1 cellular context compared by ENCODE assay signal in the genomic region with DNA sequence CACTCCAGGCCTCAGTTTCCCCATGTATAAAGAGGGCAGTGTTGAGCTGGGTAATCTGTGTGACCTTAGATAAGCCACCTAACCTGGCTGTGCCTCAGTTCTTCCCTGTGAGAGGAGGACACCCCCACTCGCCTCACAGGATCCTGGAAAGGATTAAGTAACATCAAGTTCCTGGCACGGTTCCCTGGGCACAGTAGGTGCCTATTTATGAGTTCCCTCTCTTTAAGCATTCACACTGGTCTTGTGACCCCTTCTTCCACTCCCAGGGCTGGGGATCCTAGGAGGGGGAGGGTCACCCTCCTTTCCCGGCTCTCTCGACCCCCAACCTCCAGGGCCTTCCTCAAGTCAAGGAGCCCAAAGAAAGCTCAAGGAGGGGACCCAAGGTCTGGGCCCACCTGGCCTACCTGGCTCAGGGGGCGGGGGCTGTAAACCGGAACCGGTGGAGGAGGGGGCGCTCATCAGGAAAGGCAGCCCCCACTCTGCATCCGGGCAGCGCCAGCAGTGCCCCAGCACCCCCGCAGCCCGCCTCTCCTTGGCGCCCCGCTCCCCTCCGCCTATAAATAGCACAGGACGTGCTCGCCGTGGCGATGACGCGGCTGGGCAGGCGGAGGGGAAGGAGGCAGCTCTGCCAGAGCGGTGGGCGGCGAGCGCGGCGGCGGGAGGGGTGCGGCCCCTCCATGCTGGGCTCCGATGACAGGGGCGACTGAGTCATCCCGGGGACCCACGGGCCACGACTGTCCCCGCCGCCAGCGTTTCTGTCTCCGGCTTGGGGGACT.
TF ChIP-seq lines count a peak whose summit lies in the region.

No MANE protein-coding gene starts in this region.

TF ChIP-seq in HEK293, 187 proteins besides CTCF, POLR2A, EP300 and RAD21 (continued from another document):
- TF ChIP-seq ZEB2 (tag by site-specific recombination; IDR thresholded peaks at IDR 0.05) (peak; percentile 62; the same call in 1 of the 2 replicates), IKZF3 (tag by site-specific recombination; IDR thresholded peaks at IDR 0.05) (peak; percentile 53; the same call in 1 of the 2 replicates), ZNF114 (tag by site-specific recombination; IDR thresholded peaks at IDR 0.05) (no peak), KLF8 (tag by site-specific recombination; IDR thresholded peaks at IDR 0.05) (peak; percentile 28; the same call in 1 of the 2 replicates), ZNF157 (tag by site-specific recombination; IDR thresholded peaks at IDR 0.05) (no peak), ZBTB8A (tag by site-specific recombination; IDR thresholded peaks at IDR 0.05) (peak; percentile 33), ZNF610 (tag by site-specific recombination; IDR thresholded peaks at IDR 0.05; ENCODE audit: borderline replicate concordance) (no peak), ZNF211 (tag by site-specific recombination; IDR thresholded peaks at IDR 0.05; ENCODE audit: low read depth) (no peak), ZNF184 (tag by site-specific recombination; IDR thresholded peaks at IDR 0.05) (no peak), ZNF792 (tag by site-specific recombination; IDR thresholded peaks at IDR 0.05) (no peak), HOXA7 (CRISPR knock-in tag; IDR thresholded peaks at IDR 0.05; ENCODE audit: borderline replicate concordance) (no peak), ZNF76 (tag by site-specific recombination; IDR thresholded peaks at IDR 0.05; ENCODE audit: borderline replicate concordance, low read depth) (no peak), ZXDB (tag by site-specific recombination; IDR thresholded peaks at IDR 0.05) (no peak), ZNF660 (tag by site-specific recombination; IDR thresholded peaks at IDR 0.05) (no peak), ZSCAN18 (tag by site-specific recombination; IDR thresholded peaks at IDR 0.05) (no peak), ZBTB10 (tag by site-specific recombination; IDR thresholded peaks at IDR 0.05) (peak; percentile 76), MZF1 (tag by site-specific recombination; IDR thresholded peaks at IDR 0.05; ENCODE audit: borderline replicate concordance) (no peak), ZNF654 (tag by site-specific recombination; IDR thresholded peaks at IDR 0.05; ENCODE audit: low read depth) (no peak), ZIC2 (tag by site-specific recombination; IDR thresholded peaks at IDR 0.05) (peak; percentile 72; the same call in 1 of the 2 replicates), ZNF692 (tag by site-specific recombination; IDR thresholded peaks at IDR 0.05) (peak; percentile 32; the same call in 1 of the 2 replicates), ZBTB11 (tag by site-specific recombination; conservative IDR thresholded peaks at IDR 0.05; ENCODE audit: low read depth) (peak; percentile 54; the same call in 1 of the 2 replicates), SP7 (tag by site-specific recombination; IDR thresholded peaks at IDR 0.05) (peak; percentile 57), ZNF354C (tag by site-specific recombination; IDR thresholded peaks at IDR 0.05; ENCODE audit: borderline replicate concordance, low read depth) (no peak), ZNF514 (tag by site-specific recombination; IDR thresholded peaks at IDR 0.05) (no peak), MYNN (tag by site-specific recombination; IDR thresholded peaks at IDR 0.05; ENCODE audit: borderline replicate concordance) (no peak), ZNF664 (tag by site-specific recombination; IDR thresholded peaks at IDR 0.05) (peak; percentile 68; the same call in 1 of the 2 replicates), KLF1 (tag by site-specific recombination; IDR thresholded peaks at IDR 0.05) (peak; percentile 76), KLF9 (tag by site-specific recombination; IDR thresholded peaks at IDR 0.05; ENCODE audit: low read depth) (0 out of 2 replicates have a peak, but pooled peaks have one; percentile 29), ZFP37 (tag by site-specific recombination; IDR thresholded peaks at IDR 0.05) (no peak), ZNF629 (tag by site-specific recombination; IDR thresholded peaks at IDR 0.05) (peak; percentile 40)
- TF ChIP-seq, protein P1, sequence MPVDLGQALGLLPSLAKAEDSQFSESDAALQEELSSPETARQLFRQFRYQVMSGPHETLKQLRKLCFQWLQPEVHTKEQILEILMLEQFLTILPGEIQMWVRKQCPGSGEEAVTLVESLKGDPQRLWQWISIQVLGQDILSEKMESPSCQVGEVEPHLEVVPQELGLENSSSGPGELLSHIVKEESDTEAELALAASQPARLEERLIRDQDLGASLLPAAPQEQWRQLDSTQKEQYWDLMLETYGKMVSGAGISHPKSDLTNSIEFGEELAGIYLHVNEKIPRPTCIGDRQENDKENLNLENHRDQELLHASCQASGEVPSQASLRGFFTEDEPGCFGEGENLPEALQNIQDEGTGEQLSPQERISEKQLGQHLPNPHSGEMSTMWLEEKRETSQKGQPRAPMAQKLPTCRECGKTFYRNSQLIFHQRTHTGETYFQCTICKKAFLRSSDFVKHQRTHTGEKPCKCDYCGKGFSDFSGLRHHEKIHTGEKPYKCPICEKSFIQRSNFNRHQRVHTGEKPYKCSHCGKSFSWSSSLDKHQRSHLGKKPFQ (tag by site-specific recombination; IDR thresholded peaks at IDR 0.05): peak; percentile 91
- TF ChIP-seq, protein P2, sequence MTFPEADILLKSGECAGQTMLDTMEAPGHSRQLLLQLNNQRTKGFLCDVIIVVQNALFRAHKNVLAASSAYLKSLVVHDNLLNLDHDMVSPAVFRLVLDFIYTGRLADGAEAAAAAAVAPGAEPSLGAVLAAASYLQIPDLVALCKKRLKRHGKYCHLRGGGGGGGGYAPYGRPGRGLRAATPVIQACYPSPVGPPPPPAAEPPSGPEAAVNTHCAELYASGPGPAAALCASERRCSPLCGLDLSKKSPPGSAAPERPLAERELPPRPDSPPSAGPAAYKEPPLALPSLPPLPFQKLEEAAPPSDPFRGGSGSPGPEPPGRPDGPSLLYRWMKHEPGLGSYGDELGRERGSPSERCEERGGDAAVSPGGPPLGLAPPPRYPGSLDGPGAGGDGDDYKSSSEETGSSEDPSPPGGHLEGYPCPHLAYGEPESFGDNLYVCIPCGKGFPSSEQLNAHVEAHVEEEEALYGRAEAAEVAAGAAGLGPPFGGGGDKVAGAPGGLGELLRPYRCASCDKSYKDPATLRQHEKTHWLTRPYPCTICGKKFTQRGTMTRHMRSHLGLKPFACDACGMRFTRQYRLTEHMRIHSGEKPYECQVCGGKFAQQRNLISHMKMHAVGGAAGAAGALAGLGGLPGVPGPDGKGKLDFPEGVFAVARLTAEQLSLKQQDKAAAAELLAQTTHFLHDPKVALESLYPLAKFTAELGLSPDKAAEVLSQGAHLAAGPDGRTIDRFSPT (tag by site-specific recombination; IDR thresholded peaks at IDR 0.05): peak; percentile 68
- TF ChIP-seq, protein P3, sequence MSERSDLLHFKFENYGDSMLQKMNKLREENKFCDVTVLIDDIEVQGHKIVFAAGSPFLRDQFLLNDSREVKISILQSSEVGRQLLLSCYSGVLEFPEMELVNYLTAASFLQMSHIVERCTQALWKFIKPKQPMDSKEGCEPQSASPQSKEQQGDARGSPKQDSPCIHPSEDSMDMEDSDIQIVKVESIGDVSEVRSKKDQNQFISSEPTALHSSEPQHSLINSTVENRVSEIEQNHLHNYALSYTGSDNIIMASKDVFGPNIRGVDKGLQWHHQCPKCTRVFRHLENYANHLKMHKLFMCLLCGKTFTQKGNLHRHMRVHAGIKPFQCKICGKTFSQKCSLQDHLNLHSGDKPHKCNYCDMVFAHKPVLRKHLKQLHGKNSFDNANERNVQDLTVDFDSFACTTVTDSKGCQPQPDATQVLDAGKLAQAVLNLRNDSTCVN (tag by site-specific recombination; optimal IDR thresholded peaks at IDR 0.05): peak; percentile 38
